Comparison of ENCODE assay signal across 9 cellular contexts in the genomic region with DNA sequence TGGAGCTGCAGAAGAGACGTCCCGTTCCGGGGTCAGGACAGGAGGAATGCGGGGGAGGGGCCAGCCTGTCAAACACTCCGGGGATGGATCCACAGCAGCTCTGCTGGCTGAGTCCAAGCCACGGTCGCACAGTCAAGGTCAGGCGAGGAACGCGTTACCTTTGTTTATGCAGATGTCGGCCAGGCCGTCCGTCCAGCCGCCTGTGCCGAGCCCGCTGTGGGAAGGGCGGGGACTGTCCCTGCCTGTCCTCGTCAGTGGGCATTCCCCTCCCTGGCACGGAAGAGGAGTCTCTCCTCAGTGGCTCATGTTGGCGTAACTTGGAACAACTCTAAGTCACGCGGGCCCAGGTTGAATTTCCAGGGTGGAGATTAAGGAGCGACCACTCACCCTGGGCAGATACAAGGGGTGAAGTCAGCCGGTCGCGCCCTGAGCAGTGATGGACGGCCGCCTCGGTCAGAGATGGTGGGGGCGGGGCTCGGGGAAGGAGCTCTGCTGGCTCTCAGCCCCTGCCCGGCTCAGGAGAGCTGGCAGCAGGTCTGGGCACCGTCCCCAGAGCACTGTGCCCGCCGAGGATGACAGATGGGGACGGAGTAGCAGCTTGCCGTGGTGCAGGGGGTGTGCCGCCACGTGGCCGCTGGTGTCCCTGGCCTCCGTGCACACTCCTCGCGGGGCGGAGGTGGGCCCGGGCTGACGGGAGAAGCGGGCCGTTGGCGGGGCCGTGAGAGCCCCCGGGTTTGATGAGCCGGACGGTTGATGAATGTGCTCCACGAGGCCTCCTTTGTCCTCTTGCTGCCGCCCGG. TPM values are rescaled to one million over a fixed set of nuclear protein-coding genes. Genes with fewer than 3 reads are reported as not detected.
DNase-seq lines count a peak whose midpoint lies in the region; ATAC-seq and TF ChIP-seq lines count a peak whose summit lies in the region.
"Had no signal": no experiment of that assay in that cellular context is flagged by ENCODE, and none has a peak within 500 bp of the region (broad histone marks: within the 10 kb centered on the region; RNA-seq: fewer than 3 reads in every experiment).

No MANE protein-coding gene starts in this region.

- no peaks in the 10 kb centered on the region for H3K4me1 ChIP-seq in mammary epithelial cell (ENCODE audit: insufficient read depth, low read length)
- H3K4me1 ChIP-seq in thoracic aorta (ENCODE audit: control insufficient read depth in 1 of 2, low read depth in 2 of 2): peaks cover 11 to 36% of the 10 kb centered on the region in 2 donors
- no peaks in the 10 kb centered on the region for H3K4me1 ChIP-seq in effector memory CD4-positive, alpha-beta T cell (ENCODE audit: control insufficient read depth, insufficient read depth, low read length, poor library complexity, severe bottlenecking)

- H2AFZ ChIP-seq in mammary epithelial cell (ENCODE audit: low read depth, low read length): no peak overlapping the region

- TF ChIP-seq CTCF in mammary epithelial cell (conservative IDR thresholded peaks at IDR 0.05 in 1 of 2, IDR thresholded peaks at IDR 0.05 in 1 of 2; ENCODE audit: extremely low read depth in 1 of 2, insufficient read depth in 1 of 2, low read depth in 1 of 2, low read length in 2 of 2) (no peak), thoracic aorta (IDR thresholded peaks at IDR 0.05) (no peak)

- H3K4me2 ChIP-seq in mammary epithelial cell (ENCODE audit: insufficient read depth, low read depth, low read length): peak overlapping the region; percentile 41

- in situ Hi-C loops in mammary epithelial cell (cut with MboI; ENCODE audit: low sequenced_read_pairs in 2 of 2): no loop called here

- H3K36me3 ChIP-seq in mammary epithelial cell (ENCODE audit: insufficient read depth, low read length) (no peaks in the 10 kb centered on the region), thoracic aorta (no peaks in the 10 kb centered on the region)
- H3K36me3 ChIP-seq in effector memory CD4-positive, alpha-beta T cell (ENCODE audit: control insufficient read depth, insufficient read depth, low read length): no peaks in the 10 kb centered on the region

- peaks cover 6% of the 10 kb centered on the region for H4K20me1 ChIP-seq in mammary epithelial cell (ENCODE audit: insufficient read depth, low read length)

- CTCF ChIA-PET in mammary epithelial cell (lab: Charles Lee; ENCODE audit: low non-redundant PET): no interaction called here

- H3K27me3 ChIP-seq in mammary epithelial cell (ENCODE audit: insufficient read depth, low read length): peaks cover 53% of the 10 kb centered on the region
- no peaks in the 10 kb centered on the region for H3K27me3 ChIP-seq in thoracic aorta (replicated peaks; ENCODE audit: insufficient read depth)
- H3K27me3 ChIP-seq in effector memory CD4-positive, alpha-beta T cell (replicated peaks; ENCODE audit: control insufficient read depth, insufficient read depth, low read length, poor library complexity, severe bottlenecking): peaks cover 15% of the 10 kb centered on the region

- DNase-seq in NCI-H2171 (lab: John Stamatoyannopoulos, UW) (peak; percentile 63), mammary epithelial cell (peak; percentile 29), left lobe of liver (ENCODE audit: low spot score) (peak; percentile 90), thoracic aorta (ENCODE audit: low spot score) (no peak), NCI-H748 (lab: John Stamatoyannopoulos, UW; ENCODE audit: unreplicated experiment) (no peak)
- no peak for DNase-seq in effector memory CD4-positive, alpha-beta T cell
- DNase-seq: activated effector memory CD4-positive, alpha-beta T cell treated with anti-CD3 and anti-CD28 coated beads, Interleukin-2, amount 50 U/mL, for 16 hours; T-helper 9 cell had no signal

- H3K9ac ChIP-seq in mammary epithelial cell (ENCODE audit: insufficient read depth, low read length): no peak overlapping the region

- no TSS peak for BruUV-seq in mammary epithelial cell (replicated peaks; lab: Mats Ljungman, UMichigan)

- 12% methylated on average over 31 of the region's 56 CpGs for WGBS in mammary epithelial cell (ENCODE audit: low coverage, missing lambda C conversion rate)

- H3K9me3 ChIP-seq in mammary epithelial cell (replicated peaks; ENCODE audit: insufficient read depth, low read length) (no peaks in the 10 kb centered on the region), thoracic aorta (no peaks in the 10 kb centered on the region)
- no peaks in the 10 kb centered on the region for H3K9me3 ChIP-seq in effector memory CD4-positive, alpha-beta T cell (ENCODE audit: control insufficient read depth, low read length)

- H3K27ac ChIP-seq in mammary epithelial cell (ENCODE audit: insufficient read depth, low read depth, low read length): no peak overlapping the region
- H3K27ac ChIP-seq in thoracic aorta: no peak overlapping the region
- H3K27ac ChIP-seq in effector memory CD4-positive, alpha-beta T cell (ENCODE audit: insufficient read depth, low read length, poor library complexity, severe bottlenecking): no peak overlapping the region

- dilution Hi-C loops in mammary epithelial cell (cut with HindIII; ENCODE audit: low sequenced_read_pairs): no loop called here

- intact Hi-C loops in mammary epithelial cell (cut with micrococcal nuclease): no loop called here

- H3K4me3 ChIP-seq in mammary epithelial cell (replicated peaks in 1 of 3; ENCODE audit: insufficient read depth in 1 of 3, low read depth in 2 of 3, low read length in 3 of 3) (no peak overlapping the region), thoracic aorta (peak overlapping the region; percentile 60)
- H3K4me3 ChIP-seq in effector memory CD4-positive, alpha-beta T cell (ENCODE audit: insufficient read depth, low read depth, low read length, poor library complexity, severe bottlenecking): no peak overlapping the region

- no peaks in the 10 kb centered on the region for H3K79me2 ChIP-seq in mammary epithelial cell (ENCODE audit: insufficient read depth, low read length)

- ATAC-seq in left lobe of liver (peak; percentile 83), thoracic aorta (ENCODE audit: insufficient number of reproducible peaks, low FRiP score, low read depth) (peak; percentile 17), GM21825 (IDR thresholded peaks at IDR 0.05; ENCODE audit: unreplicated experiment) (no peak)

RNA-seq across cellular contexts. Expression of a gene that starts 7.3 kb away (rescaled TPM):
- total RNA-seq in mammary epithelial cell: not detected
- polyA plus RNA-seq in mammary epithelial cell: 0.01 TPM
- polyA minus RNA-seq in mammary epithelial cell: not detected
- 4.2 TPM for total RNA-seq in left lobe of liver
- total RNA-seq in thoracic aorta: 10 to 100 TPM; 14.7 to 33.0 TPM

Comparison
In these comparisons a context has a peak if more than half of its experiments do, and no peak if none do; other contexts are left out.
1. DNase-seq: peak in NCI-H2171 (single experiment), mammary epithelial cell (single experiment) and left lobe of liver (single experiment); none in thoracic aorta (single experiment), effector memory CD4-positive, alpha-beta T cell (0 of 3) and NCI-H748 (single experiment).